14 cellular contexts compared by ENCODE assay signal in the genomic region with DNA sequence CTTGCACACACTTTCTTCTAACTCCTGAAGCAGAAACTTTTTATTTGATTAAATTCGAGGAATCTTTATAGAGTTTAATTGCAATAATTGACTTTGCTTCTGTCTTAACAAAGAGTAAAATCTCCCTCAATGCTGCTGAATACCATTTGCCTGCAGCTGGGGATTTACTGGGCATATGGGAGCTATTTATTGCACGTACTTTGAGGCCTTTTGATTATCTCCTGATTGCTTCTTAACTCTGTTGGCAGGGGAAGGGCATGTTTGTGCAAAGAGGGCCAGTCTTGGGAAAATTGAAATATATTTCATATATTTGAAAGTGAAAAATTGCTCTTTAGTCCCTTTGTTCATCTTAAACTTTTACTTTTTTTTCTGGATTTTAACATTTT.
A peak's percentile ranks its signal among the peaks of the same experiment; 100 is the strongest.
DNase-seq lines count a peak whose midpoint lies in the region; ATAC-seq and TF ChIP-seq lines count a peak whose summit lies in the region.
"Had no signal": no experiment of that assay in that cellular context is flagged by ENCODE, and none has a peak within 500 bp of the region (broad histone marks: within the 10 kb centered on the region; RNA-seq: fewer than 3 reads in every experiment).

No MANE protein-coding gene starts in this region.

- POLR2A ChIA-PET in activated CD4-positive, alpha-beta memory T cell treated with anti-CD3 and anti-CD28 coated beads, Interleukin-2, amount 10 ng/mL, durations not matched to agents 7 days and 5 days (lab: Charles Lee): interaction anchor here (1.0 to 2.1 kb wide), 4 partner anchors 8 to 380 kb away, joined by 3 to 8 read pairs (median 4); no protein-coding TSS in a partner anchor
- POLR2A ChIA-PET in activated CD4-positive, alpha-beta memory T cell treated with anti-CD3 and anti-CD28 coated beads for 36 hours (lab: Charles Lee): no interaction called here
- POLR2A ChIA-PET in T-cell (lab: Charles Lee): no interaction called here

- CTCF ChIA-PET in activated CD4-positive, alpha-beta memory T cell treated with anti-CD3 and anti-CD28 coated beads, Interleukin-2, amount 10 ng/mL, durations not matched to agents 7 days and 5 days (lab: Charles Lee): no interaction called here
- CTCF ChIA-PET in activated CD4-positive, alpha-beta memory T cell treated with anti-CD3 and anti-CD28 coated beads for 36 hours (lab: Charles Lee): interaction anchor here (2.5 kb wide), 1 partner anchor 64 kb away, joined by 7 read pairs; no protein-coding TSS in a partner anchor
- CTCF ChIA-PET in T-cell (lab: Charles Lee): interaction anchor here in 1 of 2 donors (1.1 kb wide), 1 partner anchor 60 kb away, joined by 3 read pairs; no protein-coding TSS in a partner anchor

- no peaks in the 10 kb centered on the region for H3K27me3 Mint-ChIP-seq in activated CD4-positive, alpha-beta memory T cell treated with anti-CD3 and anti-CD28 coated beads, Interleukin-2, amount 10 ng/mL, durations not matched to agents 7 days and 5 days
- no peaks in the 10 kb centered on the region for H3K27me3 Mint-ChIP-seq in activated CD4-positive, alpha-beta memory T cell treated with anti-CD3 and anti-CD28 coated beads for 36 hours
- H3K27me3 Mint-ChIP-seq in T-cell: no peaks in the 10 kb centered on the region
- no peaks in the 10 kb centered on the region for H3K27me3 Mint-ChIP-seq in activated T-cell treated with anti-CD3 and anti-CD28 coated beads, Interleukin-2, amount 50 U/mL, for 24 hours

- H3K27me3 ChIP-seq in hepatocyte (no peaks in the 10 kb centered on the region), subcutaneous abdominal adipose tissue (ENCODE audit: control insufficient read depth in 5 of 5, insufficient read depth in 4 of 5, low read length in 5 of 5) (no peaks in the 10 kb centered on the region)
- H3K27me3 ChIP-seq: MG63, right lobe of liver had no signal

- H3K9me3 ChIP-seq in hepatocyte (ENCODE audit: low read depth) (no peaks in the 10 kb centered on the region), subcutaneous abdominal adipose tissue (ENCODE audit: control insufficient read depth in 5 of 5, low read length in 5 of 5) (no peaks in the 10 kb centered on the region)
- H3K9me3 ChIP-seq: MG63, right lobe of liver had no signal

- H3K36me3 ChIP-seq in hepatocyte (replicated peaks; ENCODE audit: insufficient read depth, low read depth) (no peaks in the 10 kb centered on the region), subcutaneous abdominal adipose tissue (ENCODE audit: control insufficient read depth in 5 of 5, insufficient read depth in 5 of 5, low read length in 5 of 5) (peaks cover 0 to 29% (median 9%) of the 10 kb centered on the region in 5 donors)
- H3K36me3 ChIP-seq: right lobe of liver had no signal

- H3K27ac Mint-ChIP-seq in activated CD4-positive, alpha-beta memory T cell treated with anti-CD3 and anti-CD28 coated beads, Interleukin-2, amount 10 ng/mL, durations not matched to agents 7 days and 5 days: peak overlapping the region; percentile 41
- no peak overlapping the region for H3K27ac Mint-ChIP-seq in activated CD4-positive, alpha-beta memory T cell treated with anti-CD3 and anti-CD28 coated beads for 36 hours
- H3K27ac Mint-ChIP-seq in T-cell: peak overlapping the region; percentile 2 to 79
- no peak overlapping the region for H3K27ac Mint-ChIP-seq in activated T-cell treated with anti-CD3 and anti-CD28 coated beads, Interleukin-2, amount 50 U/mL, for 24 hours

- H3K4me3 Mint-ChIP-seq in activated CD4-positive, alpha-beta memory T cell treated with anti-CD3 and anti-CD28 coated beads, Interleukin-2, amount 10 ng/mL, durations not matched to agents 7 days and 5 days: no peak overlapping the region
- no peak overlapping the region for H3K4me3 Mint-ChIP-seq in activated CD4-positive, alpha-beta memory T cell treated with anti-CD3 and anti-CD28 coated beads for 36 hours
- H3K4me3 Mint-ChIP-seq in T-cell: no peak overlapping the region
- H3K4me3 Mint-ChIP-seq in activated T-cell treated with anti-CD3 and anti-CD28 coated beads, Interleukin-2, amount 50 U/mL, for 24 hours: no peak overlapping the region

- peaks cover 61% of the 10 kb centered on the region for H3K4me1 Mint-ChIP-seq in activated CD4-positive, alpha-beta memory T cell treated with anti-CD3 and anti-CD28 coated beads, Interleukin-2, amount 10 ng/mL, durations not matched to agents 7 days and 5 days
- peaks cover 34% of the 10 kb centered on the region for H3K4me1 Mint-ChIP-seq in activated CD4-positive, alpha-beta memory T cell treated with anti-CD3 and anti-CD28 coated beads for 36 hours (ENCODE audit: low read depth)
- H3K4me1 Mint-ChIP-seq in T-cell: peaks cover 24 to 42% (median 34%) of the 10 kb centered on the region in 3 donors
- H3K4me1 Mint-ChIP-seq in activated T-cell treated with anti-CD3 and anti-CD28 coated beads, Interleukin-2, amount 50 U/mL, for 24 hours (ENCODE audit: low read depth): peaks cover 53% of the 10 kb centered on the region

- intact Hi-C loops in activated CD4-positive, alpha-beta memory T cell treated with anti-CD3 and anti-CD28 coated beads for 36 hours (cut with micrococcal nuclease): no loop called here

- H3K4me2 ChIP-seq in hepatocyte: no peak overlapping the region

- H3K4me1 ChIP-seq in hepatocyte (ENCODE audit: insufficient read depth): peaks cover 32% of the 10 kb centered on the region
- peaks cover 4 to 26% (median 21%) of the 10 kb centered on the region in 5 donors for H3K4me1 ChIP-seq in subcutaneous abdominal adipose tissue (ENCODE audit: control insufficient read depth in 5 of 5, insufficient read depth in 5 of 5, low read length in 5 of 5)
- H3K4me1 ChIP-seq: right lobe of liver had no signal

- H3K9ac ChIP-seq in subcutaneous abdominal adipose tissue (ENCODE audit: low read length in 5 of 5): no peak overlapping the region

- ATAC-seq in T-cell (replicated peaks in 1 of 4): no peak
- ATAC-seq: right lobe of liver had no signal

- peaks cover 43% of the 10 kb centered on the region for H3K36me3 Mint-ChIP-seq in activated CD4-positive, alpha-beta memory T cell treated with anti-CD3 and anti-CD28 coated beads, Interleukin-2, amount 10 ng/mL, durations not matched to agents 7 days and 5 days (ENCODE audit: low read depth)
- H3K36me3 Mint-ChIP-seq in activated CD4-positive, alpha-beta memory T cell treated with anti-CD3 and anti-CD28 coated beads for 36 hours: peaks cover 12% of the 10 kb centered on the region
- H3K36me3 Mint-ChIP-seq in T-cell: peaks cover 19% of the 10 kb centered on the region
- H3K36me3 Mint-ChIP-seq in activated T-cell treated with anti-CD3 and anti-CD28 coated beads, Interleukin-2, amount 50 U/mL, for 24 hours (ENCODE audit: low read depth): peaks cover 46% of the 10 kb centered on the region

- DNase-seq in activated CD4-positive, alpha-beta memory T cell treated with anti-CD3 and anti-CD28 coated beads, Interleukin-2, amount 10 ng/mL, durations not matched to agents 7 days and 5 days: no peak
- DNase-seq in activated CD4-positive, alpha-beta memory T cell treated with anti-CD3 and anti-CD28 coated beads for 36 hours: no peak
- DNase-seq in T-cell (no peak), hepatocyte (ENCODE audit: low spot score) (no peak), NCI-H526 treated with DMSO at 0.1 percent for 48 hours (lab: John Stamatoyannopoulos, UW) (no peak), amniotic stem cell (lab: John Stamatoyannopoulos, UW) (no peak)
- DNase-seq in activated T-cell treated with anti-CD3 and anti-CD28 coated beads, Interleukin-2, amount 50 U/mL, for 24 hours: no peak
- DNase-seq: activated T-cell treated with anti-CD3 and anti-CD28 coated beads for 4 hours; NCI-H2081 treated with DMSO at 0.1 percent for 48 hours; NK-92 treated with Interleukin-12 subunit alpha and Interleukin-12 subunit beta, amount 100 ng/mL, for 24 hours; stimulated activated naive CD4-positive, alpha-beta T cell had no signal

- no peaks in the 10 kb centered on the region for H4K20me1 ChIP-seq in hepatocyte (ENCODE audit: insufficient read depth, poor library complexity, severe bottlenecking)

- no peak overlapping the region for H2AFZ ChIP-seq in hepatocyte

- peak overlapping the region; percentile 96 for H3K27ac ChIP-seq in hepatocyte
- peak overlapping the region; percentile 79 for H3K27ac ChIP-seq in subcutaneous abdominal adipose tissue (ENCODE audit: low read depth, low read length)

- no peak for TF ChIP-seq CTCF in hepatocyte (IDR thresholded peaks at IDR 0.05; ENCODE audit: poor library complexity)

- no peaks in the 10 kb centered on the region for H3K79me2 ChIP-seq in hepatocyte

- no peak overlapping the region for H3K4me3 ChIP-seq in hepatocyte
- no peak overlapping the region for H3K4me3 ChIP-seq in subcutaneous abdominal adipose tissue (ENCODE audit: low read depth in 1 of 5, low read length in 5 of 5)
- H3K4me3 ChIP-seq: MG63, right lobe of liver had no signal

- H3K9me2 ChIP-seq in hepatocyte (replicated peaks; ENCODE audit: insufficient read depth): no peaks in the 10 kb centered on the region

- H3K9me3 Mint-ChIP-seq in activated CD4-positive, alpha-beta memory T cell treated with anti-CD3 and anti-CD28 coated beads, Interleukin-2, amount 10 ng/mL, durations not matched to agents 7 days and 5 days: no peaks in the 10 kb centered on the region
- no peaks in the 10 kb centered on the region for H3K9me3 Mint-ChIP-seq in activated CD4-positive, alpha-beta memory T cell treated with anti-CD3 and anti-CD28 coated beads for 36 hours
- H3K9me3 Mint-ChIP-seq in T-cell: no peaks in the 10 kb centered on the region
- no peaks in the 10 kb centered on the region for H3K9me3 Mint-ChIP-seq in activated T-cell treated with anti-CD3 and anti-CD28 coated beads, Interleukin-2, amount 50 U/mL, for 24 hours

- WGBS in hepatocyte (ENCODE audit: low lambda C conversion rate, missing lambda C conversion rate): 45% methylated on average over 2 of the region's 2 CpGs

Comparison
In these comparisons a context has a peak if more than half of its experiments do, and no peak if none do; other contexts are left out.
1. H3K27ac Mint-ChIP-seq: peak in activated CD4-positive, alpha-beta memory T cell treated with anti-CD3 and anti-CD28 coated beads, Interleukin-2, amount 10 ng/mL, durations not matched to agents 7 days and 5 days (single experiment) and T-cell (2 of 2); none in activated CD4-positive, alpha-beta memory T cell treated with anti-CD3 and anti-CD28 coated beads for 36 hours (single experiment) and activated T-cell treated with anti-CD3 and anti-CD28 coated beads, Interleukin-2, amount 50 U/mL, for 24 hours (single experiment).